In the genomic region with DNA sequence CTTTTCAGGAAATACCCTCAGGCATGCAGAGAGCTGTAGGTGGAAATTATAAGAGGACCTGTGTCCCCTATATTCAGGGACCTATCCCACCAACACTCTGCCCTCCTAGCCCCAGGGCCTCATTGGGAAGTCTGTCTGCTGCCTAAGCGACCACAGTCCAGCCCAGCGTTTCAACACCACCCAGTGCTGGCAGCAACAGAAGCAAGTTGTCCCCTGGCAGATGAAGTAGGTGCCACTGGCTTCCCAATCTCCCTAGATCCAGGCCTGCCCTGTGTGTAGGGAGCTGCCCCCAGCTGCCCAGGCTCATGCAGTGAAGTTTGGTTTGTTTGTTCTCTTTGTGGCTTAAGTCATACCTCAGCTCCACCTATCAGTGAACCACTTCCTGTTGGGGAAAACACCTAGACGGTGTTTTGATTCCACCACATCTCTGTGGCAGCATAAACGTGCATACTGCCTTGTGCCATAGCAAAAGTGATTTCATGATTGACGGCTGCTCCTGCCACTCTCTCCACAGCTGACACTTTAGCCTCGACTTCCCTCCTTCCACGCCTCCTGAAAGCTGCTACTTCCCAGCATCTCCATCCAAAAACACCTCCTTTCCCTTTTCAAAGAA, we compare ENCODE assay signal across 8 cellular contexts. TPM values are rescaled to one million over a fixed set of nuclear protein-coding genes. Genes with fewer than 3 reads are reported as not detected.
DNase-seq lines count a peak whose midpoint lies in the region; ATAC-seq and TF ChIP-seq lines count a peak whose summit lies in the region.

No MANE protein-coding gene starts in this region.

- no peaks in the 10 kb centered on the region for H3K36me3 Mint-ChIP-seq in Caco-2 (ENCODE audit: insufficient read depth, unreplicated experiment)

- H3K27me3 Mint-ChIP-seq in Caco-2 (ENCODE audit: insufficient read depth, unreplicated experiment), result no peaks in the 10 kb centered on the region

- H3K9me3 ChIP-seq in Caco-2, result no peaks in the 10 kb centered on the region
- no peaks in the 10 kb centered on the region for H3K9me3 ChIP-seq in effector memory CD4-positive, alpha-beta T cell (ENCODE audit: control insufficient read depth, low read length)

- DNase-seq in Caco-2, result no peak
- DNase-seq in effector memory CD4-positive, alpha-beta T cell, result peak; percentile 63 to 72 (median 66)
- DNase-seq in stimulated activated CD4-positive, alpha-beta T cell treated with anti-CD3 and anti-CD28 coated beads, TNF-alpha, amount 100 ng/mL, for 48 hours (ENCODE audit: low read depth in 3 of 3), result peak; percentile 49 to 55 (median 51)
- no peak for DNase-seq in NCI-H1092 (lab: John Stamatoyannopoulos, UW)
- no peak for DNase-seq in hippocampal formation (lab: John Stamatoyannopoulos, UW)

- POLR2A ChIA-PET in Caco-2 (lab: Charles Lee), result interaction anchor here (1.4 kb wide), 1 partner anchor 15 kb away, joined by 5 read pairs; the partner anchor contains the start of gene TMEM63A

- peak overlapping the region; percentile 41 for H3K27ac Mint-ChIP-seq in Caco-2 (ENCODE audit: unreplicated experiment)

- no peak overlapping the region for H3K4me3 Mint-ChIP-seq in Caco-2 (ENCODE audit: unreplicated experiment)

- no peak for TF ChIP-seq CTCF in Caco-2 (IDR thresholded peaks at IDR 0.05; ENCODE audit: insufficient read depth in 1 of 2, low read depth in 1 of 2, low read length in 1 of 2, severe bottlenecking in 1 of 2, unreplicated experiment in 1 of 2)

- H3K4me3 ChIP-seq in Caco-2 (ENCODE audit: low read depth, low read length), result no peak overlapping the region
- peak overlapping the region; percentile 10 for H3K4me3 ChIP-seq in effector memory CD4-positive, alpha-beta T cell (ENCODE audit: insufficient read depth, low read depth, low read length, poor library complexity, severe bottlenecking)

- H3K9me3 Mint-ChIP-seq in Caco-2 (ENCODE audit: unreplicated experiment), result no peaks in the 10 kb centered on the region

- H3K4me1 ChIP-seq in Caco-2, result peaks cover 10% of the 10 kb centered on the region; the same call in 1 of the 2 replicates
- peaks cover 38% of the 10 kb centered on the region for H3K4me1 ChIP-seq in effector memory CD4-positive, alpha-beta T cell (ENCODE audit: control insufficient read depth, insufficient read depth, low read length, poor library complexity, severe bottlenecking)

- no peaks in the 10 kb centered on the region for H3K27me3 ChIP-seq in Caco-2 (replicated peaks; ENCODE audit: control insufficient read depth, insufficient read depth, low read length)
- H3K27me3 ChIP-seq in effector memory CD4-positive, alpha-beta T cell (replicated peaks; ENCODE audit: control insufficient read depth, insufficient read depth, low read length, poor library complexity, severe bottlenecking), result no peaks in the 10 kb centered on the region

- BruUV-seq in Caco-2 (replicated peaks; lab: Mats Ljungman, UMichigan), result no TSS peak

- CTCF ChIA-PET in Caco-2 (lab: Charles Lee), result interaction anchor here (0.6 kb wide), 1 partner anchor 815 kb away, joined by 3 read pairs; no protein-coding TSS in a partner anchor

- H3K27ac ChIP-seq in effector memory CD4-positive, alpha-beta T cell (ENCODE audit: insufficient read depth, low read length, poor library complexity, severe bottlenecking), result peak overlapping the region; percentile 83

- H3K36me3 ChIP-seq in Caco-2 (ENCODE audit: control insufficient read depth, insufficient read depth, low read length), result no peaks in the 10 kb centered on the region
- no peaks in the 10 kb centered on the region for H3K36me3 ChIP-seq in effector memory CD4-positive, alpha-beta T cell (ENCODE audit: control insufficient read depth, insufficient read depth, low read length)

- H3K4me1 Mint-ChIP-seq in Caco-2 (ENCODE audit: low read depth, unreplicated experiment), result peaks cover 17% of the 10 kb centered on the region

- intact Hi-C loops in Caco-2 (cut with micrococcal nuclease; ENCODE audit: unreplicated experiment), result no loop called here

- ATAC-seq in GM21367 (IDR thresholded peaks at IDR 0.05; ENCODE audit: unreplicated experiment), result peak; percentile 100
- peak; percentile 100 for ATAC-seq in HG03565 (IDR thresholded peaks at IDR 0.05; ENCODE audit: unreplicated experiment)
- peak; percentile 100 for ATAC-seq in activated CD4-positive, CD25-positive, alpha-beta regulatory T cell treated with anti-CD3 and anti-CD28 coated beads, Interleukin-2, amount 50 U/mL, for 24 hours

RNA-seq across cellular contexts. Expression of gene LEFTY1, which starts 8.1 kb away (rescaled TPM):
- not detected in 2 replicates for total RNA-seq in Caco-2 (2022)

RNA-seq across cellular contexts. Expression of gene TMEM63A, which starts 14.9 kb away (rescaled TPM):
- total RNA-seq in Caco-2 (2022), result 93.9 and 116 TPM in 2 replicates

RNA-seq across cellular contexts. Expression of gene PYCR2, which starts 27.0 kb away (rescaled TPM):
- total RNA-seq in Caco-2 (2022), result 69.7 and 73.7 TPM in 2 replicates

RNA-seq across cellular contexts. Expression of gene LEFTY2, which starts 44.0 kb away (rescaled TPM):
- not detected in 2 replicates for total RNA-seq in Caco-2 (2022)

Comparison
In these comparisons a context has a peak if more than half of its experiments do, and no peak if none do; other contexts are left out.
1. DNase-seq: peak in effector memory CD4-positive, alpha-beta T cell (3 of 3) and stimulated activated CD4-positive, alpha-beta T cell treated with anti-CD3 and anti-CD28 coated beads, TNF-alpha, amount 100 ng/mL, for 48 hours (3 of 3); none in Caco-2 (0 of 2), NCI-H1092 (single experiment) and hippocampal formation (0 of 2).
2. Peak in every context shown above with its lines, with median percentiles within 50 percentile points of each other: ATAC-seq.